ENCODE assay signal across 9 cellular contexts in the genomic region with DNA sequence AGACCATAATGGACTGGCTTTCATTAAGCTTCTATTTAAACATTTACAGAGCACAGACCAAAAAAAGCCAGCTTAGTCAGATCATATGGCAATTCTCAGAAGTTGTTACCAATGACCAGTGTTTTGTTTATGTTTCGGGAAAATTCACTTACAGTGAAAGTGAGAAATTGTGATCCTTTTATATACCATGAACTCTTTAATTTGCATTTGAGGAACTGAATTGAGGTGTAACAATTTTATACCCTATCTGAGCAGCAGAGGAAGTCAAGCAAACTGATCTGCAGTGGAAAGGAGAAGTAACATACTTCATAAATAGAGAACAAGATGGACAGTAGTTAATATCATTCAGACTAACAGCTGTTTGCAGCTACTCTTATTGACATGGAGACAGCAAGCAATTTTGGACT.
DNase-seq lines count a peak whose midpoint lies in the region; ATAC-seq and TF ChIP-seq lines count a peak whose summit lies in the region.
"Had no signal": no experiment of that assay in that cellular context is flagged by ENCODE, and none has a peak within 500 bp of the region (broad histone marks: within the 10 kb centered on the region; RNA-seq: fewer than 3 reads in every experiment).

No MANE protein-coding gene starts in this region.

- H3K4me1 Mint-ChIP-seq in immature natural killer cell (peaks cover 0 to 6% of the 10 kb centered on the region in 2 donors), neural progenitor cell (peaks cover 6% of the 10 kb centered on the region)

- H3K79me2 ChIP-seq in neural progenitor cell (ENCODE audit: low read depth): no peaks in the 10 kb centered on the region

- H3K9me3 ChIP-seq in endocrine pancreas (ENCODE audit: control insufficient read depth, low read length) (no peaks in the 10 kb centered on the region), neural progenitor cell (ENCODE audit: low read depth) (no peaks in the 10 kb centered on the region)
- H3K9me3 ChIP-seq: colonic mucosa had no signal

- no peaks in the 10 kb centered on the region for H3F3A ChIP-seq in neural progenitor cell (ENCODE audit: low read depth)

- no peak overlapping the region for H3K27ac Mint-ChIP-seq in immature natural killer cell
- no peak overlapping the region for H3K27ac Mint-ChIP-seq in neural progenitor cell

- H3K4me1 ChIP-seq in endocrine pancreas (ENCODE audit: control insufficient read depth, insufficient read depth, low read length) (peaks cover 42% of the 10 kb centered on the region), neural progenitor cell (no peaks in the 10 kb centered on the region)
- H3K4me1 ChIP-seq: colonic mucosa had no signal

- ATAC-seq in GM18505 (IDR thresholded peaks at IDR 0.05; ENCODE audit: unreplicated experiment): peak; percentile 82
- peak; percentile 91 for ATAC-seq in GM21528 (IDR thresholded peaks at IDR 0.05; ENCODE audit: low FRiP score, unreplicated experiment)
- ATAC-seq in HG03442 (IDR thresholded peaks at IDR 0.05; ENCODE audit: unreplicated experiment): peak; percentile 78

- H3K9ac ChIP-seq in endocrine pancreas (ENCODE audit: control insufficient read depth, insufficient read depth, low read length): no peak overlapping the region
- H3K9ac ChIP-seq in neural progenitor cell: no peak overlapping the region

- DNase-seq in COLO668 (lab: John Stamatoyannopoulos, UW; ENCODE audit: unreplicated experiment) (no peak), immature natural killer cell (no peak), NCI-H146 (lab: John Stamatoyannopoulos, UW) (no peak), neural progenitor cell (ENCODE audit: low spot score) (no peak)
- DNase-seq: colonic mucosa had no signal

- TF ChIP-seq POLR2A in GM18505 (IDR thresholded peaks at IDR 0.05; ENCODE audit: borderline replicate concordance, extremely low read depth, insufficient read depth, insufficient read length): no peak

- H3K9me3 Mint-ChIP-seq in immature natural killer cell: peaks cover 0 to 2% (median 0%) of the 10 kb centered on the region in 6 donors
- no peaks in the 10 kb centered on the region for H3K9me3 Mint-ChIP-seq in neural progenitor cell

- no peak overlapping the region for H3K4me3 Mint-ChIP-seq in immature natural killer cell
- H3K4me3 Mint-ChIP-seq in neural progenitor cell: no peak overlapping the region

- H3K4me2 ChIP-seq in neural progenitor cell: no peak overlapping the region

- no peak overlapping the region for H3K27ac ChIP-seq in neural progenitor cell
- H3K27ac ChIP-seq: colonic mucosa had no signal

- no peak overlapping the region for H2AFZ ChIP-seq in neural progenitor cell (replicated peaks)

- no peaks in the 10 kb centered on the region for H4K20me1 ChIP-seq in neural progenitor cell (ENCODE audit: low read depth)

- H3K36me3 ChIP-seq in endocrine pancreas (ENCODE audit: control insufficient read depth, insufficient read depth, low read length): no peaks in the 10 kb centered on the region
- H3K36me3 ChIP-seq in neural progenitor cell: no peaks in the 10 kb centered on the region
- H3K36me3 ChIP-seq: colonic mucosa had no signal

- H3K27me3 Mint-ChIP-seq in immature natural killer cell (ENCODE audit: low read depth in 3 of 3) (peaks cover 0 to 4% (median 0%) of the 10 kb centered on the region in 3 donors), neural progenitor cell (ENCODE audit: insufficient read depth, low read depth) (no peaks in the 10 kb centered on the region)

- no peak for TF ChIP-seq CTCF in neural progenitor cell (IDR thresholded peaks at IDR 0.05)

- peak overlapping the region; percentile 17 for H3K4me3 ChIP-seq in endocrine pancreas (ENCODE audit: control insufficient read depth, insufficient read depth, low read length)
- H3K4me3 ChIP-seq in neural progenitor cell: no peak overlapping the region
- H3K4me3 ChIP-seq: colonic mucosa had no signal

- H3K36me3 Mint-ChIP-seq in immature natural killer cell (no peaks in the 10 kb centered on the region), neural progenitor cell (no peaks in the 10 kb centered on the region)

- H3K27me3 ChIP-seq in endocrine pancreas (ENCODE audit: control insufficient read depth, insufficient read depth, low read length) (no peaks in the 10 kb centered on the region), neural progenitor cell (no peaks in the 10 kb centered on the region)
- H3K27me3 ChIP-seq: colonic mucosa had no signal
